Comparison of ENCODE assay signal across 1 cellular context in the genomic region with DNA sequence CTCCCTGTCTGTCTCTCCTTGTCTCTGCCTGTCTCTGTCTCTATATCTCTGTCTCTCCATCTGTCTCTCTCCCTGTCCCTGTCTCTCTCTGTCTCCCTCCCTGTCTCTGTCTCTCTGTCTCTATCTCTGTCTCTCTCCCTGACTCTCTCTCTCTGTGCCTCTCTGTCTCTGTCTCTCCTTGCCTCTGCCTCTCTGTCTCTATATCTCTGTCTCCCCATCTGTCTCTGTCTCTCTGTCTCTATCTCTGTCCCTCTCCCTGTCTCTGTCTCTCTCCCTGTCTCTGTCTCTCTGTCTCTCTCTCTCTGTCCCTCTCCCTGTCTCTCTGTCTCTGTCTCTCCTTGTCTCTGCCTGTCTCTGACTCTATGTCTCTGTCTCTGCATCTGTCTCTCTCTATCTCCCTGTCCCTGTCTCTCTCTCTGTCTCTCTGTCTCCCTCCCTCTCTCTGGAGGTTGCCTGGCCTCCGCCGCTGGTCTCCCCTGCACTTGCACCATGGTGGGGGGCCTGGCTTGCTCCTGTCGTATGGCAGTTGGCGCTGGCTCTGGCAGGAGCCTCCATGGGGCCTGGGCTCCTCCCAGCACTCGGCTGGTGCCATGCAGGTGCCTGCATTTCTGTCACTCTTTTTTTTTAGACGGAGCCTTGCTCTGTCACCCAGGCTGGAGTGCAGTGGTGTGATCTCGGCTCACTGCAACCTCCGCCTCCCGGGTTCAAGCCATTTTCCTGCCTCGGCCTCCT.
TF ChIP-seq lines count a peak whose summit lies in the region.

No MANE protein-coding gene starts in this region.

TF ChIP-seq in K562, 482 proteins besides CTCF, POLR2A, EP300 and RAD21:
- no peak for TF ChIP-seq STAG1 (CRISPR knock-in tag; IDR thresholded peaks at IDR 0.05; ENCODE audit: borderline replicate concordance)
- 0 out of 2 replicates have a peak, but pooled peaks have one; percentile 46 for TF ChIP-seq TSC22D4 (tag; IDR thresholded peaks at IDR 0.05)
- TF ChIP-seq, protein P1, sequence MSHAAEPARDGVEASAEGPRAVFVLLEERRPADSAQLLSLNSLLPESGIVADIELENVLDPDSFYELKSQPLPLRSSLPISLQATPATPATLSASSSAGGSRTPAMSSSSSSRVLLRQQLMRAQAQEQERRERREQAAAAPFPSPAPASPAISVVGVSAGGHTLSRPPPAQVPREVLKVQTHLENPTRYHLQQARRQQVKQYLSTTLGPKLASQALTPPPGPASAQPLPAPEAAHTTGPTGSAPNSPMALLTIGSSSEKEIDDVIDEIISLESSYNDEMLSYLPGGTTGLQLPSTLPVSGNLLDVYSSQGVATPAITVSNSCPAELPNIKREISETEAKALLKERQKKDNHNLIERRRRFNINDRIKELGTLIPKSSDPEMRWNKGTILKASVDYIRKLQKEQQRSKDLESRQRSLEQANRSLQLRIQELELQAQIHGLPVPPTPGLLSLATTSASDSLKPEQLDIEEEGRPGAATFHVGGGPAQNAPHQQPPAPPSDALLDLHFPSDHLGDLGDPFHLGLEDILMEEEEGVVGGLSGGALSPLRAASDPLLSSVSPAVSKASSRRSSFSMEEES (CRISPR knock-in tag; IDR thresholded peaks at IDR 0.05): no peak
- TF ChIP-seq FOXK2 (conservative IDR thresholded peaks at IDR 0.05 in 1 of 2, IDR thresholded peaks at IDR 0.05 in 1 of 2; ENCODE audit: low read depth in 2 of 2): no peak
- no peak for TF ChIP-seq CEBPB (tag; IDR thresholded peaks at IDR 0.05)
- TF ChIP-seq HNRNPH1 (optimal IDR thresholded peaks at IDR 0.05; ENCODE audit: low read depth, low read length): no peak
- TF ChIP-seq BCOR (IDR thresholded peaks at IDR 0.05): peak; percentile 58; the same call in 1 of the 2 replicates
- no peak for TF ChIP-seq PYGO2 (tag; IDR thresholded peaks at IDR 0.05)
- no peak for TF ChIP-seq CBFB (CRISPR knock-in tag; IDR thresholded peaks at IDR 0.05)
- peak; percentile 44 for TF ChIP-seq POLR2G (IDR thresholded peaks at IDR 0.05; ENCODE audit: low read depth, low read length)
- 0 out of 4 replicates have a peak, but pooled peaks of 1 of the 2 experiments have one; percentile 26 for TF ChIP-seq TRIM24 (IDR thresholded peaks at IDR 0.05)
- TF ChIP-seq PHF20 (IDR thresholded peaks at IDR 0.05; ENCODE audit: partially characterized antibody): peak; percentile 43
- 0 out of 2 replicates have a peak, but pooled peaks have one; percentile 16 for TF ChIP-seq SMARCA5 (IDR thresholded peaks at IDR 0.05)
- TF ChIP-seq LARP7 (IDR thresholded peaks at IDR 0.05): peak; percentile 54; the same call in 1 of the 2 replicates
- TF ChIP-seq, protein P2, sequence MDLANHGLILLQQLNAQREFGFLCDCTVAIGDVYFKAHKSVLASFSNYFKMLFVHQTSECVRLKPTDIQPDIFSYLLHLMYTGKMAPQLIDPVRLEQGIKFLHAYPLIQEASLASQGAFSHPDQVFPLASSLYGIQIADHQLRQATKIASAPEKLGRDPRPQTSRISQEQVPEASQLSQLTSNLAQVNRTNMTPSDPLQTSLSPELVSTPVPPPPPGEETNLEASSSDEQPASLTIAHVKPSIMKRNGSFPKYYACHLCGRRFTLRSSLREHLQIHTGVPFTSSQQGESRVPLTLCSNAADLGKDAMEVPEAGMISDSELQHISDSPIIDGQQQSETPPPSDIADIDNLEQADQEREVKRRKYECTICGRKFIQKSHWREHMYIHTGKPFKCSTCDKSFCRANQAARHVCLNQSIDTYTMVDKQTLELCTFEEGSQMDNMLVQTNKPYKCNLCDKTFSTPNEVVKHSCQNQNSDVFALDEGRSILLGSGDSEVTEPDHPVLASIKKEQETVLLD (IDR thresholded peaks at IDR 0.05): no peak
- no peak for TF ChIP-seq CBX5 (IDR thresholded peaks at IDR 0.05; ENCODE audit: borderline replicate concordance, low read depth)
- no peak for TF ChIP-seq CAMTA2 (CRISPR knock-in tag; conservative IDR thresholded peaks at IDR 0.05)
- TF ChIP-seq POLR2B (IDR thresholded peaks at IDR 0.05; ENCODE audit: low read depth, partially characterized antibody): peak; percentile 46
- no peak for TF ChIP-seq PHTF2 (CRISPR knock-in tag; IDR thresholded peaks at IDR 0.05)
- TF ChIP-seq ZNF174 (CRISPR knock-in tag; IDR thresholded peaks at IDR 0.05): no peak
- TF ChIP-seq, protein P3, sequence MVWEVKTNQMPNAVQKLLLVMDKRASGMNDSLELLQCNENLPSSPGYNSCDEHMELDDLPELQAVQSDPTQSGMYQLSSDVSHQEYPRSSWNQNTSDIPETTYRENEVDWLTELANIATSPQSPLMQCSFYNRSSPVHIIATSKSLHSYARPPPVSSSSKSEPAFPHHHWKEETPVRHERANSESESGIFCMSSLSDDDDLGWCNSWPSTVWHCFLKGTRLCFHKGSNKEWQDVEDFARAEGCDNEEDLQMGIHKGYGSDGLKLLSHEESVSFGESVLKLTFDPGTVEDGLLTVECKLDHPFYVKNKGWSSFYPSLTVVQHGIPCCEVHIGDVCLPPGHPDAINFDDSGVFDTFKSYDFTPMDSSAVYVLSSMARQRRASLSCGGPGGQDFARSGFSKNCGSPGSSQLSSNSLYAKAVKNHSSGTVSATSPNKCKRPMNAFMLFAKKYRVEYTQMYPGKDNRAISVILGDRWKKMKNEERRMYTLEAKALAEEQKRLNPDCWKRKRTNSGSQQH (CRISPR knock-in tag; IDR thresholded peaks at IDR 0.05): peak; percentile 31; the same call in 1 of the 2 replicates
- TF ChIP-seq JUNB (CRISPR knock-in tag; conservative IDR thresholded peaks at IDR 0.05): no peak
- TF ChIP-seq HLTF (IDR thresholded peaks at IDR 0.05): no peak
- peak in 1 of 2 experiments; percentile 24; a peak in 1 of 4 replicates for TF ChIP-seq HDAC1 (IDR thresholded peaks at IDR 0.05)
- TF ChIP-seq MAZ (CRISPR knock-in tag; conservative IDR thresholded peaks at IDR 0.05 in 1 of 2, IDR thresholded peaks at IDR 0.05 in 1 of 2): no peak
- TF ChIP-seq CHD2 (IDR thresholded peaks at IDR 0.05; ENCODE audit: low read depth, low read length): no peak
- TF ChIP-seq PTBP1 (IDR thresholded peaks at IDR 0.05; ENCODE audit: low read depth, low read length): peak; percentile 46; the same call in 1 of the 2 replicates
- TF ChIP-seq, protein P4, sequence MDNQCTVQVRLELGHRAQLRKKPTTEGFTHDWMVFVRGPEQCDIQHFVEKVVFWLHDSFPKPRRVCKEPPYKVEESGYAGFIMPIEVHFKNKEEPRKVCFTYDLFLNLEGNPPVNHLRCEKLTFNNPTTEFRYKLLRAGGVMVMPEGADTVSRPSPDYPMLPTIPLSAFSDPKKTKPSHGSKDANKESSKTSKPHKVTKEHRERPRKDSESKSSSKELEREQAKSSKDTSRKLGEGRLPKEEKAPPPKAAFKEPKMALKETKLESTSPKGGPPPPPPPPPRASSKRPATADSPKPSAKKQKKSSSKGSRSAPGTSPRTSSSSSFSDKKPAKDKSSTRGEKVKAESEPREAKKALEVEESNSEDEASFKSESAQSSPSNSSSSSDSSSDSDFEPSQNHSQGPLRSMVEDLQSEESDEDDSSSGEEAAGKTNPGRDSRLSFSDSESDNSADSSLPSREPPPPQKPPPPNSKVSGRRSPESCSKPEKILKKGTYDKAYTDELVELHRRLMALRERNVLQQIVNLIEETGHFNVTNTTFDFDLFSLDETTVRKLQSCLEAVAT (IDR thresholded peaks at IDR 0.05): 0 out of 4 replicates have a peak, but pooled peaks of 1 of the 2 experiments have one; percentile 20
- TF ChIP-seq, protein P5, sequence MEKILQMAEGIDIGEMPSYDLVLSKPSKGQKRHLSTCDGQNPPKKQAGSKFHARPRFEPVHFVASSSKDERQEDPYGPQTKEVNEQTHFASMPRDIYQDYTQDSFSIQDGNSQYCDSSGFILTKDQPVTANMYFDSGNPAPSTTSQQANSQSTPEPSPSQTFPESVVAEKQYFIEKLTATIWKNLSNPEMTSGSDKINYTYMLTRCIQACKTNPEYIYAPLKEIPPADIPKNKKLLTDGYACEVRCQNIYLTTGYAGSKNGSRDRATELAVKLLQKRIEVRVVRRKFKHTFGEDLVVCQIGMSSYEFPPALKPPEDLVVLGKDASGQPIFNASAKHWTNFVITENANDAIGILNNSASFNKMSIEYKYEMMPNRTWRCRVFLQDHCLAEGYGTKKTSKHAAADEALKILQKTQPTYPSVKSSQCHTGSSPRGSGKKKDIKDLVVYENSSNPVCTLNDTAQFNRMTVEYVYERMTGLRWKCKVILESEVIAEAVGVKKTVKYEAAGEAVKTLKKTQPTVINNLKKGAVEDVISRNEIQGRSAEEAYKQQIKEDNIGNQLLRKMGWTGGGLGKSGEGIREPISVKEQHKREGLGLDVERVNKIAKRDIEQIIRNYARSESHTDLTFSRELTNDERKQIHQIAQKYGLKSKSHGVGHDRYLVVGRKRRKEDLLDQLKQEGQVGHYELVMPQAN (IDR thresholded peaks at IDR 0.05; ENCODE audit: borderline replicate concordance): peak; percentile 71
- TF ChIP-seq, protein P6, sequence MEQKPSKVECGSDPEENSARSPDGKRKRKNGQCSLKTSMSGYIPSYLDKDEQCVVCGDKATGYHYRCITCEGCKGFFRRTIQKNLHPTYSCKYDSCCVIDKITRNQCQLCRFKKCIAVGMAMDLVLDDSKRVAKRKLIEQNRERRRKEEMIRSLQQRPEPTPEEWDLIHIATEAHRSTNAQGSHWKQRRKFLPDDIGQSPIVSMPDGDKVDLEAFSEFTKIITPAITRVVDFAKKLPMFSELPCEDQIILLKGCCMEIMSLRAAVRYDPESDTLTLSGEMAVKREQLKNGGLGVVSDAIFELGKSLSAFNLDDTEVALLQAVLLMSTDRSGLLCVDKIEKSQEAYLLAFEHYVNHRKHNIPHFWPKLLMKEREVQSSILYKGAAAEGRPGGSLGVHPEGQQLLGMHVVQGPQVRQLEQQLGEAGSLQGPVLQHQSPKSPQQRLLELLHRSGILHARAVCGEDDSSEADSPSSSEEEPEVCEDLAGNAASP (IDR thresholded peaks at IDR 0.05): no peak
- 0 out of 2 replicates have a peak, but pooled peaks have one; percentile 30 for TF ChIP-seq CC2D1A (IDR thresholded peaks at IDR 0.05)
- TF ChIP-seq, protein P7, sequence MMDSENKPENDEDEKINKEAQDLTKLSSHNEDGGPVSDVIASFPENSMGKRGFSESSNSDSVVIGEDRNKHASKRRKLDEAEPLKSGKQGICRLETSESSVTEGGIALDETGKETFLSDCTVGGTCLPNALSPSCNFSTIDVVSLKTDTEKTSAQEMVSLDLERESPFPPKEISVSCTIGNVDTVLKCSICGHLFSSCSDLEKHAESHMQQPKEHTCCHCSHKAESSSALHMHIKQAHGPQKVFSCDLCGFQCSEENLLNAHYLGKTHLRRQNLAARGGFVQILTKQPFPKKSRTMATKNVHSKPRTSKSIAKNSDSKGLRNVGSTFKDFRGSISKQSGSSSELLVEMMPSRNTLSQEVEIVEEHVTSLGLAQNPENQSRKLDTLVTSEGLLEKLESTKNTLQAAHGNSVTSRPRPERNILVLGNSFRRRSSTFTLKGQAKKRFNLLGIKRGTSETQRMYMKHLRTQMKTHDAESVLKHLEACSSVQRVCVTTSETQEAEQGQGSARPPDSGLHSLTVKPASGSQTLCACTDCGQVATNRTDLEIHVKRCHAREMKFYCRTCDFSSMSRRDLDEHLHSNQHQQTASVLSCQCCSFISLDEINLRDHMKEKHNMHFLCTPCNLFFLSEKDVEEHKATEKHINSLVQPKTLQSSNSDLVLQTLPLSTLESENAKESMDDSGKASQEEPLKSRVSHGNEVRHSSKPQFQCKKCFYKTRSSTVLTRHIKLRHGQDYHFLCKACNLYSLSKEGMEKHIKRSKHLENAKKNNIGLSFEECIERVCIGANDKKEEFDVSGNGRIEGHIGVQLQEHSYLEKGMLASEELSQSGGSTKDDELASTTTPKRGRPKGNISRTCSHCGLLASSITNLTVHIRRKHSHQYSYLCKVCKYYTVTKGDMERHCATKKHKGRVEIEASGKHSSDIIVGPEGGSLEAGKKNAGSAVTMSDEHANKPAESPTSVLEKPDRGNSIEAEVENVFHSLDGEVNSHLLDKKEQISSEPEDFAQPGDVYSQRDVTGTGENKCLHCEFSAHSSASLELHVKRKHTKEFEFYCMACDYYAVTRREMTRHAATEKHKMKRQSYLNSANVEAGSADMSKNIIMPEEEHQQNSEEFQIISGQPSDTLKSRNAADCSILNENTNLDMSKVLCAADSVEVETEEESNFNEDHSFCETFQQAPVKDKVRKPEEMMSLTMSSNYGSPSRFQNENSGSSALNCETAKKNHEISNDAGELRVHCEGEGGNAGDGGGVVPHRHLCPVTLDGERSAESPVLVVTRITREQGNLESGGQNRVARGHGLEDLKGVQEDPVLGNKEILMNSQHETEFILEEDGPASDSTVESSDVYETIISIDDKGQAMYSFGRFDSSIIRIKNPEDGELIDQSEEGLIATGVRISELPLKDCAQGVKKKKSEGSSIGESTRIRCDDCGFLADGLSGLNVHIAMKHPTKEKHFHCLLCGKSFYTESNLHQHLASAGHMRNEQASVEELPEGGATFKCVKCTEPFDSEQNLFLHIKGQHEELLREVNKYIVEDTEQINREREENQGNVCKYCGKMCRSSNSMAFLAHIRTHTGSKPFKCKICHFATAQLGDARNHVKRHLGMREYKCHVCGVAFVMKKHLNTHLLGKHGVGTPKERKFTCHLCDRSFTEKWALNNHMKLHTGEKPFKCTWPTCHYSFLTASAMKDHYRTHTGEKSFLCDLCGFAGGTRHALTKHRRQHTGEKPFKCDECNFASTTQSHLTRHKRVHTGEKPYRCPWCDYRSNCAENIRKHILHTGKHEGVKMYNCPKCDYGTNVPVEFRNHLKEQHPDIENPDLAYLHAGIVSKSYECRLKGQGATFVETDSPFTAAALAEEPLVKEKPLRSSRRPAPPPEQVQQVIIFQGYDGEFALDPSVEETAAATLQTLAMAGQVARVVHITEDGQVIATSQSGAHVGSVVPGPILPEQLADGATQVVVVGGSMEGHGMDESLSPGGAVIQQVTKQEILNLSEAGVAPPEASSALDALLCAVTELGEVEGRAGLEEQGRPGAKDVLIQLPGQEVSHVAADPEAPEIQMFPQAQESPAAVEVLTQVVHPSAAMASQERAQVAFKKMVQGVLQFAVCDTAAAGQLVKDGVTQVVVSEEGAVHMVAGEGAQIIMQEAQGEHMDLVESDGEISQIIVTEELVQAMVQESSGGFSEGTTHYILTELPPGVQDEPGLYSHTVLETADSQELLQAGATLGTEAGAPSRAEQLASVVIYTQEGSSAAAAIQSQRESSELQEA (IDR thresholded peaks at IDR 0.05; ENCODE audit: low read depth): peak; percentile 53; the same call in 1 of the 2 replicates
- no peak for TF ChIP-seq ZNF583 (CRISPR knock-in tag; IDR thresholded peaks at IDR 0.05)
- TF ChIP-seq ELF4 (CRISPR knock-in tag; IDR thresholded peaks at IDR 0.05): 0 out of 2 replicates have a peak, but pooled peaks have one; percentile 20
